2 cellular contexts compared by ENCODE assay signal in genomic region chr18:8707946-8708345, GRCh38.
TF ChIP-seq lines count a peak whose summit lies in the region.

No MANE protein-coding gene starts in this region.

TF ChIP-seq in endothelial cell of umbilical vein, 7 proteins besides CTCF, POLR2A, EP300 and RAD21:
- TF ChIP-seq EZH2 (IDR thresholded peaks at IDR 0.05; ENCODE audit: borderline replicate concordance, low read depth, low read length, severe bottlenecking) = no peak
- TF ChIP-seq POLR2AphosphoS5 (IDR thresholded peaks at IDR 0.05; ENCODE audit: insufficient read depth, low read depth, low read length) = no peak
- TF ChIP-seq, protein P1, sequence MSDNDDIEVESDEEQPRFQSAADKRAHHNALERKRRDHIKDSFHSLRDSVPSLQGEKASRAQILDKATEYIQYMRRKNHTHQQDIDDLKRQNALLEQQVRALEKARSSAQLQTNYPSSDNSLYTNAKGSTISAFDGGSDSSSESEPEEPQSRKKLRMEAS (IDR thresholded peaks at IDR 0.05; ENCODE audit: insufficient read depth, insufficient read length) = no peak
- no peak for TF ChIP-seq MYC (IDR thresholded peaks at IDR 0.05; ENCODE audit: low read depth, low read length)
- TF ChIP-seq GATA2 (IDR thresholded peaks at IDR 0.05; ENCODE audit: insufficient read depth, insufficient read length, low read depth, low read length) = no peak
- TF ChIP-seq JUN (IDR thresholded peaks at IDR 0.05; ENCODE audit: borderline replicate concordance, insufficient read depth, insufficient read length, low read depth) = no peak
TF ChIP-seq in endothelial cell of umbilical vein: peak in this region for 0.

TF ChIP-seq in neural cell, 6 proteins besides CTCF, POLR2A, EP300 and RAD21:
- TF ChIP-seq TAF1 (IDR thresholded peaks at IDR 0.05; ENCODE audit: low read depth) (no peak), MXI1 (conservative IDR thresholded peaks at IDR 0.05; ENCODE audit: poor library complexity, severe bottlenecking) (no peak), SMC3 (conservative IDR thresholded peaks at IDR 0.05; ENCODE audit: poor library complexity) (no peak), EZH2 (IDR thresholded peaks at IDR 0.05; ENCODE audit: borderline replicate concordance, insufficient read depth, low read length, poor library complexity, severe bottlenecking) (no peak), POLR2AphosphoS5 (IDR thresholded peaks at IDR 0.05) (no peak), REST (IDR thresholded peaks at IDR 0.05; ENCODE audit: borderline replicate concordance) (no peak)
